Comparison of ENCODE assay signal across 15 cellular contexts in genomic region chr3:71067977-71068376, GRCh38.
A peak's percentile ranks its signal among the peaks of the same experiment; 100 is the strongest.
DNase-seq lines count a peak whose midpoint lies in the region; ATAC-seq, FAIRE-seq and TF ChIP-seq lines count a peak whose summit lies in the region.
"Had no signal": no experiment of that assay in that cellular context is flagged by ENCODE, and none has a peak within 500 bp of the region (broad histone marks: within the 10 kb centered on the region; RNA-seq: fewer than 3 reads in every experiment).

No MANE protein-coding gene starts in this region.

- no peak for TF ChIP-seq CTCF in activated B cell treated with CpG ODN at 0.5 μM for 24 hours (IDR thresholded peaks at IDR 0.05)
- no peak for TF ChIP-seq CTCF in mesothelial cell of epicardium (IDR thresholded peaks at IDR 0.05; ENCODE audit: unreplicated experiment)
- no peak for TF ChIP-seq CTCF in mucosa of descending colon (IDR thresholded peaks at IDR 0.05)

- no peaks in the 10 kb centered on the region for H3K27me3 Mint-ChIP-seq in stimulated activated naive CD8-positive, alpha-beta T cell treated with anti-CD3 and anti-CD28 coated beads, Interleukin-15, Interleukin-2, amounts not matched to agents 100 ng/mL and 50 ng/mL, for 24 hours
- no peaks in the 10 kb centered on the region for H3K27me3 Mint-ChIP-seq in activated B cell treated with CpG ODN at 0.5 μM for 24 hours
- H3K27me3 Mint-ChIP-seq in mesothelial cell of epicardium (ENCODE audit: low read depth) = no peaks in the 10 kb centered on the region

- H3K36me3 Mint-ChIP-seq in stimulated activated naive CD8-positive, alpha-beta T cell treated with anti-CD3 and anti-CD28 coated beads, Interleukin-15, Interleukin-2, amounts not matched to agents 100 ng/mL and 50 ng/mL, for 24 hours (ENCODE audit: low read depth) = peaks cover 33% of the 10 kb centered on the region
- H3K36me3 Mint-ChIP-seq in activated B cell treated with CpG ODN at 0.5 μM for 24 hours (ENCODE audit: low read depth) (peaks cover 21% of the 10 kb centered on the region), mesothelial cell of epicardium (no peaks in the 10 kb centered on the region)

- peaks cover 74% of the 10 kb centered on the region for H3K4me1 Mint-ChIP-seq in stimulated activated naive CD8-positive, alpha-beta T cell treated with anti-CD3 and anti-CD28 coated beads, Interleukin-15, Interleukin-2, amounts not matched to agents 100 ng/mL and 50 ng/mL, for 24 hours (ENCODE audit: low read depth)
- H3K4me1 Mint-ChIP-seq in activated B cell treated with CpG ODN at 0.5 μM for 24 hours = peaks cover 71% of the 10 kb centered on the region
- H3K4me1 Mint-ChIP-seq in mesothelial cell of epicardium = peaks cover 54% of the 10 kb centered on the region

- no peak for DNase-seq in stimulated activated naive CD8-positive, alpha-beta T cell treated with anti-CD3 and anti-CD28 coated beads, Interleukin-15, Interleukin-2, amounts not matched to agents 100 U/mL and 50 U/mL, for 24 hours
- DNase-seq in activated B cell treated with CpG ODN at 0.5 μM for 24 hours (no peak), mesothelial cell of epicardium (ENCODE audit: low spot score in 2 of 2, unreplicated experiment in 2 of 2) (no peak), CD1c-positive myeloid dendritic cell (ENCODE audit: extremely low spot score) (no peak), mucosa of descending colon (no peak), GM19239 (ENCODE audit: insufficient read length, low spot score) (no peak)
- DNase-seq: effector CD4-positive, alpha-beta T cell; heart left ventricle; NCI-H345 had no signal

- no peaks in the 10 kb centered on the region for H3K9me3 Mint-ChIP-seq in stimulated activated naive CD8-positive, alpha-beta T cell treated with anti-CD3 and anti-CD28 coated beads, Interleukin-15, Interleukin-2, amounts not matched to agents 100 ng/mL and 50 ng/mL, for 24 hours
- H3K9me3 Mint-ChIP-seq in activated B cell treated with CpG ODN at 0.5 μM for 24 hours (no peaks in the 10 kb centered on the region), mesothelial cell of epicardium (no peaks in the 10 kb centered on the region)
- H3K9me3 Mint-ChIP-seq: GM23338 had no signal

- POLR2A ChIA-PET in activated B cell treated with CpG ODN at 0.5 μM for 24 hours (lab: Charles Lee) = interaction anchor here (0.7 to 26.0 kb wide), 13 partner anchors 11 to 517 kb away, joined by 3 to 785 read pairs (median 5); partner anchors contain the start of gene FOXP1

- no peaks in the 10 kb centered on the region for H3K9me3 ChIP-seq in mucosa of descending colon
- H3K9me3 ChIP-seq: BLaER1, heart left ventricle, right atrium auricular region had no signal

- peak overlapping the region; percentile 90 for H3K27ac Mint-ChIP-seq in stimulated activated naive CD8-positive, alpha-beta T cell treated with anti-CD3 and anti-CD28 coated beads, Interleukin-15, Interleukin-2, amounts not matched to agents 100 ng/mL and 50 ng/mL, for 24 hours
- peak overlapping the region; percentile 61 for H3K27ac Mint-ChIP-seq in activated B cell treated with CpG ODN at 0.5 μM for 24 hours
- peak overlapping the region; percentile 85 for H3K27ac Mint-ChIP-seq in mesothelial cell of epicardium
- H3K27ac Mint-ChIP-seq: GM23338 had no signal

- FAIRE-seq in GM19239 (lab: Jason Lieb, UNC) = no peak

- no peak overlapping the region for H3K4me3 ChIP-seq in mucosa of descending colon
- H3K4me3 ChIP-seq: BLaER1, GM23338, heart left ventricle, right atrium auricular region had no signal

- CTCF ChIA-PET in activated B cell treated with CpG ODN at 0.5 μM for 24 hours (lab: Charles Lee) = interaction anchor here (0.8 to 1.4 kb wide), 8 partner anchors 9 to 62 kb away, joined by 3 to 5 read pairs (median 3); no protein-coding TSS in a partner anchor

- H3K4me1 ChIP-seq in mucosa of descending colon (ENCODE audit: low read depth) = peaks cover 20% of the 10 kb centered on the region

- H3K36me3 ChIP-seq in mucosa of descending colon (ENCODE audit: low read depth) = no peaks in the 10 kb centered on the region
- H3K36me3 ChIP-seq: BLaER1, heart left ventricle, right atrium auricular region had no signal

- intact Hi-C loops in activated B cell treated with CpG ODN at 0.5 μM for 24 hours (cut with micrococcal nuclease) = loop anchor here (5.0 kb wide), 2 partner anchors 374 to 1099 kb away; no protein-coding TSS in a partner anchor
- intact Hi-C loops in mucosa of descending colon (cut with DNase I, micrococcal nuclease) = loop anchor here in 1 of 2 donors (10.0 kb wide), 1 partner anchor 63 kb away; no protein-coding TSS in a partner anchor

- no peak for ATAC-seq in stimulated activated naive CD8-positive, alpha-beta T cell treated with anti-CD3 and anti-CD28 coated beads, Interleukin-15, Interleukin-2, amounts not matched to agents 100 U/mL and 50 U/mL, for 24 hours
- ATAC-seq in activated B cell treated with CpG ODN at 0.5 μM for 24 hours (ENCODE audit: low read depth) (no peak), mucosa of descending colon (no peak), HG03469 (IDR thresholded peaks at IDR 0.05; ENCODE audit: unreplicated experiment) (no peak)
- ATAC-seq: GM23338, heart left ventricle, Right ventricle myocardium inferior had no signal

- peak overlapping the region; percentile 60 for H3K4me3 Mint-ChIP-seq in stimulated activated naive CD8-positive, alpha-beta T cell treated with anti-CD3 and anti-CD28 coated beads, Interleukin-15, Interleukin-2, amounts not matched to agents 100 ng/mL and 50 ng/mL, for 24 hours
- H3K4me3 Mint-ChIP-seq in activated B cell treated with CpG ODN at 0.5 μM for 24 hours = peak overlapping the region; percentile 15
- H3K4me3 Mint-ChIP-seq in mesothelial cell of epicardium = no peak overlapping the region
- H3K4me3 Mint-ChIP-seq: GM23338 had no signal
